ENCODE assay signal across 12 cellular contexts in genomic region chr22:50248192-50249084, GRCh38. TPM values are rescaled to one million over a fixed set of nuclear protein-coding genes. Genes with fewer than 3 reads are reported as not detected.
A peak's percentile ranks its signal among the peaks of the same experiment; 100 is the strongest.
DNase-seq lines count a peak whose midpoint lies in the region; ATAC-seq and TF ChIP-seq lines count a peak whose summit lies in the region.
"Had no signal": no experiment of that assay in that cellular context is flagged by ENCODE, and none has a peak within 500 bp of the region (broad histone marks: within the 10 kb centered on the region; RNA-seq: fewer than 3 reads in every experiment).

No MANE protein-coding gene starts in this region.

- no peak overlapping the region for H2AFZ ChIP-seq in MM.1S (ENCODE audit: low read length)

- H4K20me1 ChIP-seq in MM.1S (ENCODE audit: insufficient read depth, low read length) = no peaks in the 10 kb centered on the region

- no peaks in the 10 kb centered on the region for H3K9me3 ChIP-seq in MM.1S (replicated peaks; ENCODE audit: insufficient read depth, low read length)
- H3K9me3 ChIP-seq: heart right ventricle had no signal

- H3F3A ChIP-seq in MM.1S (ENCODE audit: insufficient read depth, low read length) = peaks cover 46% of the 10 kb centered on the region

- H3K79me2 ChIP-seq in MM.1S (ENCODE audit: low read length) = peaks cover 53% of the 10 kb centered on the region

- ATAC-seq in natural killer cell (no peak), GM18519 (IDR thresholded peaks at IDR 0.05; ENCODE audit: low FRiP score, unreplicated experiment) (no peak)
- ATAC-seq in natural killer cell treated with Interleukin-12 subunit alpha and Interleukin-12 subunit beta and Interleukin-15 and Interleukin-18, amount 100 ng/mL, for 72 hours = no peak
- ATAC-seq: heart right ventricle had no signal

- no peaks in the 10 kb centered on the region for H3K27me3 ChIP-seq in MM.1S (replicated peaks; ENCODE audit: insufficient read depth, low read length)
- H3K27me3 ChIP-seq: heart right ventricle had no signal

- TF ChIP-seq CTCF in natural killer cell (IDR thresholded peaks at IDR 0.05) (no peak), MM.1S (IDR thresholded peaks at IDR 0.05; ENCODE audit: low read length) (no peak), chondrocyte (IDR thresholded peaks at IDR 0.05) (no peak)

- H3K4me1 ChIP-seq in MM.1S (ENCODE audit: low read length) = peaks cover 36% of the 10 kb centered on the region

- no peaks in the 10 kb centered on the region for H3K36me3 ChIP-seq in MM.1S (replicated peaks; ENCODE audit: insufficient read depth, low read length)

- H3K27ac Mint-ChIP-seq in natural killer cell = peak overlapping the region; percentile 65 to 78
- H3K27ac Mint-ChIP-seq in natural killer cell treated with Interleukin-12 subunit alpha and Interleukin-12 subunit beta and Interleukin-15 and Interleukin-18, amount 100 ng/mL, for 72 hours = peak overlapping the region in 1 of 2 donors; percentile 51
- peak overlapping the region; percentile 54 for H3K27ac Mint-ChIP-seq in chondrocyte (ENCODE audit: unreplicated experiment)

- H3K27me3 Mint-ChIP-seq in natural killer cell (ENCODE audit: low read depth in 2 of 2) (no peaks in the 10 kb centered on the region), chondrocyte (ENCODE audit: low read depth) (no peaks in the 10 kb centered on the region)
- H3K27me3 Mint-ChIP-seq in natural killer cell treated with Interleukin-12 subunit alpha and Interleukin-12 subunit beta and Interleukin-15 and Interleukin-18, amount 100 ng/mL, for 72 hours = no peaks in the 10 kb centered on the region

- H3K4me3 Mint-ChIP-seq in natural killer cell (peak overlapping the region; percentile 70), chondrocyte (ENCODE audit: unreplicated experiment) (no peak overlapping the region)
- no peak overlapping the region for H3K4me3 Mint-ChIP-seq in natural killer cell treated with Interleukin-12 subunit alpha and Interleukin-12 subunit beta and Interleukin-15 and Interleukin-18, amount 100 ng/mL, for 72 hours

- DNase-seq in natural killer cell = no peak
- no peak for DNase-seq in natural killer cell treated with Interleukin-12 subunit alpha and Interleukin-12 subunit beta and Interleukin-15 and Interleukin-18, amount 100 ng/mL, for 72 hours (ENCODE audit: low spot score)
- no peak for DNase-seq in MM.1S
- DNase-seq in chondrocyte (ENCODE audit: low spot score) = no peak
- no peak for DNase-seq in NCI-H526 (lab: John Stamatoyannopoulos, UW)
- no peak for DNase-seq in NCI-H2227 (lab: John Stamatoyannopoulos, UW; ENCODE audit: unreplicated experiment)
- DNase-seq in HuH-7.5 (ENCODE audit: low spot score) = no peak
- DNase-seq: activated gamma-delta T cell, C1 segment of cervical spinal cord, heart right ventricle had no signal

- peaks cover 7 to 34% of the 10 kb centered on the region in 2 donors for H3K4me1 Mint-ChIP-seq in natural killer cell
- peaks cover 22 to 25% of the 10 kb centered on the region in 2 donors for H3K4me1 Mint-ChIP-seq in natural killer cell treated with Interleukin-12 subunit alpha and Interleukin-12 subunit beta and Interleukin-15 and Interleukin-18, amount 100 ng/mL, for 72 hours (ENCODE audit: low read depth in 2 of 2)
- H3K4me1 Mint-ChIP-seq in chondrocyte (ENCODE audit: low read depth) = peaks cover 25% of the 10 kb centered on the region

- H3K27ac ChIP-seq in MM.1S (ENCODE audit: low read length) = peak overlapping the region; percentile 69; the same call in 1 of the 2 replicates
- H3K27ac ChIP-seq: heart right ventricle had no signal

- peak overlapping the region; percentile 34 for H3K9ac ChIP-seq in MM.1S (ENCODE audit: low read length)

- H3K9me3 Mint-ChIP-seq in natural killer cell = no peaks in the 10 kb centered on the region
- H3K9me3 Mint-ChIP-seq in natural killer cell treated with Interleukin-12 subunit alpha and Interleukin-12 subunit beta and Interleukin-15 and Interleukin-18, amount 100 ng/mL, for 72 hours = no peaks in the 10 kb centered on the region
- H3K9me3 Mint-ChIP-seq in chondrocyte (ENCODE audit: low read depth) = no peaks in the 10 kb centered on the region

- H3K4me2 ChIP-seq in MM.1S (ENCODE audit: low read depth, low read length) = peak overlapping the region; percentile 28; the same call in 1 of the 2 replicates

- intact Hi-C loops in natural killer cell (cut with micrococcal nuclease) = no loop called here

- no peaks in the 10 kb centered on the region for H3K9me2 ChIP-seq in MM.1S (replicated peaks; ENCODE audit: insufficient read depth, low read length)

- H3K36me3 Mint-ChIP-seq in natural killer cell = no peaks in the 10 kb centered on the region
- H3K36me3 Mint-ChIP-seq in natural killer cell treated with Interleukin-12 subunit alpha and Interleukin-12 subunit beta and Interleukin-15 and Interleukin-18, amount 100 ng/mL, for 72 hours = peaks cover 6% of the 10 kb centered on the region
- peaks cover 5% of the 10 kb centered on the region for H3K36me3 Mint-ChIP-seq in chondrocyte (ENCODE audit: low read depth)

- H3K4me3 ChIP-seq in MM.1S (ENCODE audit: low read length) = no peak overlapping the region
- H3K4me3 ChIP-seq: heart right ventricle, skin epidermis had no signal

RNA-seq across cellular contexts. Expression of gene HDAC10, which starts 2.6 kb away (rescaled TPM):
- total RNA-seq in natural killer cell = 100 to 1,000 TPM; 112 to 131 (median 123) TPM
- total RNA-seq in natural killer cell treated with Interleukin-12 subunit alpha and Interleukin-12 subunit beta and Interleukin-15 and Interleukin-18, amount 100 ng/mL, for 72 hours = 100 to 1,000 TPM in 1 of 2 donors, 10 to 100 TPM in 1; 54.5 to 113 TPM
- total RNA-seq in chondrocyte = 29.1 to 36.8 TPM (median 35.3 TPM) in 3 replicates

RNA-seq across cellular contexts. Expression of gene TUBGCP6, which starts 3.6 kb away (rescaled TPM):
- 100 to 1,000 TPM; 105 to 126 (median 118) TPM for total RNA-seq in natural killer cell
- 10 to 100 TPM; 47.6 to 80.1 TPM for total RNA-seq in natural killer cell treated with Interleukin-12 subunit alpha and Interleukin-12 subunit beta and Interleukin-15 and Interleukin-18, amount 100 ng/mL, for 72 hours
- 31.2 to 46.3 TPM (median 32.2 TPM) in 3 replicates for total RNA-seq in chondrocyte

RNA-seq across cellular contexts. Expression of gene MAPK12, which starts 13.0 kb away (rescaled TPM):
- total RNA-seq in natural killer cell (1 to 10 TPM; 2.2 to 2.5 (median 2.4) TPM), chondrocyte (34.6 to 46.6 TPM (median 44.7 TPM) in 3 replicates)
- total RNA-seq in natural killer cell treated with Interleukin-12 subunit alpha and Interleukin-12 subunit beta and Interleukin-15 and Interleukin-18, amount 100 ng/mL, for 72 hours = 1 to 10 TPM; 1.6 to 9.0 TPM

RNA-seq across cellular contexts. Expression of gene MAPK11, which starts 21.7 kb away (rescaled TPM):
- 1 to 10 TPM; 2.2 to 3.1 (median 2.2) TPM for total RNA-seq in natural killer cell
- total RNA-seq in natural killer cell treated with Interleukin-12 subunit alpha and Interleukin-12 subunit beta and Interleukin-15 and Interleukin-18, amount 100 ng/mL, for 72 hours = 10 to 100 TPM; 10.2 to 15.1 TPM
- 9.3 to 19.9 TPM (median 17.7 TPM) in 3 replicates for total RNA-seq in chondrocyte

RNA-seq across cellular contexts. Expression of gene SELENOO, which starts 47.6 kb away (rescaled TPM):
- total RNA-seq in natural killer cell (10 to 100 TPM; 37.3 to 45.2 (median 37.6) TPM), chondrocyte (14.8 to 22.8 TPM (median 17.1 TPM) in 3 replicates)
- 10 to 100 TPM; 23.4 to 43.3 TPM for total RNA-seq in natural killer cell treated with Interleukin-12 subunit alpha and Interleukin-12 subunit beta and Interleukin-15 and Interleukin-18, amount 100 ng/mL, for 72 hours
